16 cellular contexts compared by ENCODE assay signal in genomic region chr5:56369333-56369947, GRCh38.
"Had no signal": no experiment of that assay in that cellular context is flagged by ENCODE, and none has a peak within 500 bp of the region (broad histone marks: within the 10 kb centered on the region; RNA-seq: fewer than 3 reads in every experiment).

No MANE protein-coding gene starts in this region.

- H3K9me3 ChIP-seq: gastrocnemius medialis, lower lobe of right lung, right atrium auricular region, stomach, upper lobe of right lung had no signal

- H3K27ac ChIP-seq: coronary artery, gastrocnemius medialis, lower lobe of right lung, right atrium auricular region, stomach, upper lobe of right lung had no signal

- H3K4me3 ChIP-seq: coronary artery, gastrocnemius medialis, lower lobe of right lung, right atrium auricular region, smooth muscle cell, stomach, upper lobe of right lung had no signal

- H3K4me1 ChIP-seq: gastrocnemius medialis, lower lobe of right lung, right atrium auricular region, stomach, upper lobe of right lung had no signal

- H3K4me2 ChIP-seq: smooth muscle cell had no signal

- ATAC-seq: activated CD8-positive, alpha-beta memory T cell treated with anti-CD3 and anti-CD28 coated beads, Interleukin-2, amount 10 ng/mL, durations not matched to agents 7 days and 5 days; activated T-helper 17 cell treated with anti-CD3 and anti-CD28 coated beads, Interleukin-2, amount 50 U/mL, for 72 hours; gastrocnemius medialis; lower lobe of right lung; upper lobe of right lung had no signal

- DNase-seq: activated CD4-positive, alpha-beta memory T cell treated with anti-CD3 and anti-CD28 coated beads, Interleukin-2, amount 10 ng/mL, durations not matched to agents 7 days and 5 days; activated CD8-positive, alpha-beta memory T cell treated with anti-CD3 and anti-CD28 coated beads, Interleukin-2, amount 10 ng/mL, durations not matched to agents 7 days and 5 days; activated naive CD4-positive, alpha-beta T cell; activated naive CD8-positive, alpha-beta T cell treated with anti-CD3 and anti-CD28 coated beads for 36 hours; gastrocnemius medialis; head of caudate nucleus; lower lobe of right lung; occipital lobe; stimulated activated CD4-positive, alpha-beta T cell treated with anti-CD3 and anti-CD28 coated beads, Interleukin-4, amount 100 ng/mL, for 1 hour; stomach; SW 1271; upper lobe of right lung had no signal

- H3K36me3 ChIP-seq: gastrocnemius medialis, lower lobe of right lung, right atrium auricular region, stomach, upper lobe of right lung had no signal

- H3K27me3 ChIP-seq: gastrocnemius medialis, right atrium auricular region, stomach, upper lobe of right lung had no signal
